2 cellular contexts compared by ENCODE assay signal in genomic region chr6:157571995-157572394, GRCh38.
TF ChIP-seq lines count a peak whose summit lies in the region.

No MANE protein-coding gene starts in this region.

TF ChIP-seq in HEK293, 187 proteins besides CTCF, POLR2A, EP300 and RAD21:
- TF ChIP-seq ZNF350 (tag by site-specific recombination; IDR thresholded peaks at IDR 0.05) (no peak), EGR2 (tag by site-specific recombination; IDR thresholded peaks at IDR 0.05; ENCODE audit: low read depth) (peak; percentile 54; the same call in 1 of the 2 replicates)

TF ChIP-seq in GM12878, 131 proteins besides CTCF, POLR2A, EP300 and RAD21:
- TF ChIP-seq ZNF687 (IDR thresholded peaks at IDR 0.05) (peak; percentile 34; the same call in 1 of the 2 replicates), MLLT1 (IDR thresholded peaks at IDR 0.05) (peak; percentile 73)
- TF ChIP-seq, protein P1, sequence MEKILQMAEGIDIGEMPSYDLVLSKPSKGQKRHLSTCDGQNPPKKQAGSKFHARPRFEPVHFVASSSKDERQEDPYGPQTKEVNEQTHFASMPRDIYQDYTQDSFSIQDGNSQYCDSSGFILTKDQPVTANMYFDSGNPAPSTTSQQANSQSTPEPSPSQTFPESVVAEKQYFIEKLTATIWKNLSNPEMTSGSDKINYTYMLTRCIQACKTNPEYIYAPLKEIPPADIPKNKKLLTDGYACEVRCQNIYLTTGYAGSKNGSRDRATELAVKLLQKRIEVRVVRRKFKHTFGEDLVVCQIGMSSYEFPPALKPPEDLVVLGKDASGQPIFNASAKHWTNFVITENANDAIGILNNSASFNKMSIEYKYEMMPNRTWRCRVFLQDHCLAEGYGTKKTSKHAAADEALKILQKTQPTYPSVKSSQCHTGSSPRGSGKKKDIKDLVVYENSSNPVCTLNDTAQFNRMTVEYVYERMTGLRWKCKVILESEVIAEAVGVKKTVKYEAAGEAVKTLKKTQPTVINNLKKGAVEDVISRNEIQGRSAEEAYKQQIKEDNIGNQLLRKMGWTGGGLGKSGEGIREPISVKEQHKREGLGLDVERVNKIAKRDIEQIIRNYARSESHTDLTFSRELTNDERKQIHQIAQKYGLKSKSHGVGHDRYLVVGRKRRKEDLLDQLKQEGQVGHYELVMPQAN (conservative IDR thresholded peaks at IDR 0.05): no peak
